ENCODE assay signal across 7 cellular contexts in genomic region chrX:81120270-81120935, GRCh38.
A peak's percentile ranks its signal among the peaks of the same experiment; 100 is the strongest.
DNase-seq lines count a peak whose midpoint lies in the region; ATAC-seq, FAIRE-seq and TF ChIP-seq lines count a peak whose summit lies in the region.

No MANE protein-coding gene starts in this region.

- peak; percentile 94 for FAIRE-seq in GM18507 (lab: Jason Lieb, UNC)

- H4K8ac ChIP-seq in mesendoderm (ENCODE audit: low read depth, low read length) = no peak overlapping the region

- peak overlapping the region; percentile 54 for H3K27ac ChIP-seq in KOPT-K1 (ENCODE audit: low read depth, low read length, poor library complexity, severe bottlenecking)
- H3K27ac ChIP-seq in breast epithelium = peak overlapping the region in 1 of 2 donors; percentile 46
- H3K27ac ChIP-seq in mesendoderm (ENCODE audit: low read depth, low read length) = no peak overlapping the region
- H3K27ac ChIP-seq in aorta (ENCODE audit: low read depth in 1 of 2, low read length in 2 of 2) = no peak overlapping the region

- H2BK15ac ChIP-seq in mesendoderm (replicated peaks; ENCODE audit: low read depth) = no peak overlapping the region

- no peaks in the 10 kb centered on the region for H3K79me1 ChIP-seq in mesendoderm (ENCODE audit: low read length)

- H2AK5ac ChIP-seq in mesendoderm (ENCODE audit: low read length) = no peak overlapping the region

- peak overlapping the region; percentile 49 to 65 (median 53) for H3K4me3 ChIP-seq in breast epithelium
- peak overlapping the region; percentile 66 for H3K4me3 ChIP-seq in mesendoderm (ENCODE audit: low read length)
- peak overlapping the region; percentile 75 to 84 for H3K4me3 ChIP-seq in aorta (ENCODE audit: low read length in 2 of 2)

- no peak overlapping the region for H3K23ac ChIP-seq in mesendoderm (ENCODE audit: low read length)

- H3K79me2 ChIP-seq in mesendoderm (ENCODE audit: control insufficient read depth, insufficient read depth, low read length) = no peaks in the 10 kb centered on the region

- peaks cover 0 to 25% of the 10 kb centered on the region in 2 donors for H3K27me3 ChIP-seq in breast epithelium
- H3K27me3 ChIP-seq in mesendoderm (ENCODE audit: insufficient read depth, low read length, poor library complexity) = no peaks in the 10 kb centered on the region
- no peaks in the 10 kb centered on the region for H3K27me3 ChIP-seq in aorta (ENCODE audit: control insufficient read depth in 1 of 2, insufficient read depth in 2 of 2, low read length in 1 of 2)

- no peak for TF ChIP-seq POLR2A in breast epithelium (IDR thresholded peaks at IDR 0.05)

- H3K18ac ChIP-seq in mesendoderm (ENCODE audit: low read length) = no peak overlapping the region

- intact Hi-C loops in breast epithelium (cut with DNase I; ENCODE audit: low total_unique reads) (no loop called here), aorta (cut with DNase I) (no loop called here)

- H3K4ac ChIP-seq in mesendoderm (ENCODE audit: low read depth, low read length) = no peak overlapping the region

- H3K56ac ChIP-seq in mesendoderm (ENCODE audit: low read length) = peak overlapping the region; percentile 74

- no peaks in the 10 kb centered on the region for H3K36me3 ChIP-seq in KOPT-K1 (ENCODE audit: insufficient read depth, low read length)
- no peaks in the 10 kb centered on the region for H3K36me3 ChIP-seq in breast epithelium
- no peaks in the 10 kb centered on the region for H3K36me3 ChIP-seq in mesendoderm (ENCODE audit: control insufficient read depth, insufficient read depth, low read length)
- H3K36me3 ChIP-seq in aorta (ENCODE audit: control insufficient read depth in 1 of 2, insufficient read depth in 2 of 2, low read length in 1 of 2) = no peaks in the 10 kb centered on the region

- no CpG with 5 or more reads among the region's 17 CpGs for WGBS in mesendoderm (ENCODE audit: extremely low coverage, insufficient coverage, low lambda C conversion rate)
- WGBS in aorta, 2 donors = 1 to 35% methylated on average over 17 of the region's 17 CpGs

- no peak for DNase-seq in GM18507 (ENCODE audit: extremely low spot score, insufficient read length, low read depth)
- DNase-seq in breast epithelium (ENCODE audit: low spot score in 2 of 2) = no peak
- DNase-seq in mesendoderm = no peak
- no peak for DNase-seq in aorta
- DNase-seq in effector CD4-positive, alpha-beta T cell = no peak

- no peak overlapping the region for H2BK120ac ChIP-seq in mesendoderm (ENCODE audit: low read depth, low read length)

- TF ChIP-seq CTCF in breast epithelium (IDR thresholded peaks at IDR 0.05) = no peak

- no peak overlapping the region for H2BK5ac ChIP-seq in mesendoderm (ENCODE audit: low read length)

- no peaks in the 10 kb centered on the region for H3K4me1 ChIP-seq in breast epithelium
- H3K4me1 ChIP-seq in mesendoderm (ENCODE audit: control insufficient read depth, low read depth, low read length) = no peaks in the 10 kb centered on the region
- H3K4me1 ChIP-seq in aorta (ENCODE audit: control insufficient read depth in 1 of 2, insufficient read depth in 2 of 2, low read length in 2 of 2) = no peaks in the 10 kb centered on the region

- no peak overlapping the region for H4K5ac ChIP-seq in mesendoderm (ENCODE audit: low read length)

- peak; percentile 35 for ATAC-seq in GM21825 (IDR thresholded peaks at IDR 0.05; ENCODE audit: unreplicated experiment)
- peak; percentile 3 for ATAC-seq in aorta (ENCODE audit: low FRiP score)

- no peaks in the 10 kb centered on the region for H3K9me3 ChIP-seq in KOPT-K1 (ENCODE audit: insufficient read depth, low read length, poor library complexity, severe bottlenecking)
- H3K9me3 ChIP-seq in breast epithelium = no peaks in the 10 kb centered on the region
- H3K9me3 ChIP-seq in aorta (ENCODE audit: control insufficient read depth, low read length) = no peaks in the 10 kb centered on the region

- H3K9ac ChIP-seq in mesendoderm (ENCODE audit: low read length) = peak overlapping the region; percentile 61

- peak overlapping the region; percentile 74 for H3K4me2 ChIP-seq in mesendoderm (ENCODE audit: low read length)
